Comparison of ENCODE assay signal across 22 cellular contexts in the genomic region with DNA sequence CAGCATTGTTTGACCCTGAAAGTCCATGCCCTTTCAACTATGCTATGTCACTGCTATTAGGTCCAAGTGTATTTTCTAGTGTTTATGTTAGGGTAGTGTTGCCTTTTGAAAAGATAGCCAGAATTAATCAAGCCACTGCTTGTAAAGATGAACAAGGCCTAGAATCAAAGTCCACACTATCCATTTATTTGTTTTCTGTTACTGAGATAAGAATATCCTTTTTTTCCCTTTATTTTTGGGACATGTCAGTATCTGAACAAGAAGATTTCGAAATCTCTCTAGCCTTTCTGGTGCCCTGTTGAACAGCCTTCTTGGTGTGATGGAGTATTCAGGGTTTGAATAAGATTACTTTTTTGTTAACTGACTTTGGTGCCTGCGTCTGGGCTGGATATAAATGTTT. TPM values are rescaled to one million over a fixed set of nuclear protein-coding genes. Genes with fewer than 3 reads are reported as not detected.
"Had no signal": no experiment of that assay in that cellular context is flagged by ENCODE, and none has a peak within 500 bp of the region (broad histone marks: within the 10 kb centered on the region; RNA-seq: fewer than 3 reads in every experiment).

No MANE protein-coding gene starts in this region.

- H3K4me1 Mint-ChIP-seq: endodermal cell, nephron progenitor cell had no signal

- H3K4me1 ChIP-seq: body of pancreas, colonic mucosa, left lung, vagina had no signal

- H3K27ac ChIP-seq: body of pancreas, colonic mucosa, left lung, tibial nerve, vagina had no signal

- DNase-seq: activated CD4-positive, alpha-beta T cell treated with anti-CD3 and anti-CD28 coated beads, Interleukin-2, amount 50 U/mL, for 1 hour; activated effector memory CD4-positive, alpha-beta T cell treated with anti-CD3 and anti-CD28 coated beads, Interleukin-2, amount 50 U/mL, for 16 hours; body of pancreas; colonic mucosa; endodermal cell; erythroblast; kidney; left lung; nephron progenitor cell; nucleus accumbens; posterior cingulate gyrus; stimulated activated CD4-positive, alpha-beta T cell treated with anti-CD3 and anti-CD28 coated beads, Interleukin-2, amount 100 ng/mL, for 24 hours; stimulated activated naive CD8-positive, alpha-beta T cell treated with anti-CD3 and anti-CD28 coated beads, Interleukin-15, Interleukin-2, amounts not matched to agents 100 U/mL and 50 U/mL, for 24 hours; T-helper 1 cell; T1000 had no signal

- H3K4me3 Mint-ChIP-seq: endodermal cell, nephron progenitor cell had no signal

- H3K9me3 ChIP-seq: body of pancreas, colonic mucosa, left lung, tibial nerve, vagina had no signal

- ATAC-seq: activated CD4-positive, CD25-positive, alpha-beta regulatory T cell treated with anti-CD3 and anti-CD28 coated beads, Interleukin-2, amount 50 U/mL, for 24 hours; activated naive CD4-positive, alpha-beta T cell treated with anti-CD3 and anti-CD28 coated beads, Interleukin-2, amount 50 U/mL, for 72 hours; body of pancreas; left lung; stimulated activated naive CD8-positive, alpha-beta T cell treated with anti-CD3 and anti-CD28 coated beads, Interleukin-15, Interleukin-2, amounts not matched to agents 100 U/mL and 50 U/mL, for 24 hours had no signal

- H3K27ac Mint-ChIP-seq: endodermal cell had no signal

- H3K4me3 ChIP-seq: body of pancreas, colonic mucosa, left lung, tibial nerve, vagina had no signal

- H3K9me3 Mint-ChIP-seq: activated naive CD4-positive, alpha-beta T cell treated with anti-CD3 and anti-CD28 coated beads, Interleukin-2, amount 50 U/mL, for 72 hours; endodermal cell; nephron progenitor cell had no signal

- H3K27me3 ChIP-seq: body of pancreas, colonic mucosa, left lung, tibial nerve, vagina had no signal

RNA-seq across cellular contexts. Expression of a gene that starts 31.3 kb away (rescaled TPM):
- total RNA-seq: activated naive CD4-positive, alpha-beta T cell treated with anti-CD3 and anti-CD28 coated beads, Interleukin-2, amount 50 U/mL, for 72 hours; body of pancreas; cardiac septum; colonic mucosa; endodermal cell; frontal cortex; kidney; left lung; myocyte; tibial nerve; vagina had no signal
